In the genomic region with DNA sequence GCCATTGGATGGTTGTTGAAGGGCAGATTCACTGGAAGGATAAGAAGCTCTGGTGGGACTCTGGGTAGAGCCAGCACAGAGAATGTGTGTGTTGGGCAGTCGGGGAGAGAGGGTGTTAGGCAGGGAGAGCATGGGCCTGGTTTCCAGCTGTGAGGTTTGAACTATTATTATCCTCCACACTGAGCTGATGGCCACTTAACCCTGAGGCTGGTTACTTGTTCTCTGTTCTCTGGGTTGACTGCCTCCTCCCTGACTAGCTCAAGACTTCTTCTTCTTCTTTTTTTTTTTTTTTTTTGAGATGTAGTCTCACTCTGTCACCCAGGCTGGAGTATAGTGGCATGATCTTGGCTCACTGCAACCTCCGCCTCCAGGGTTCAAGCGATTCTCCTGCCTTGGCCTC, we compare ENCODE assay signal across 1 cellular context. TPM values are rescaled to one million over a fixed set of nuclear protein-coding genes. Genes with fewer than 3 reads are reported as not detected.
"Had no signal": no experiment of that assay in that cellular context is flagged by ENCODE, and none has a peak within 500 bp of the region (broad histone marks: within the 10 kb centered on the region; RNA-seq: fewer than 3 reads in every experiment).

No MANE protein-coding gene starts in this region.

RNA-seq across cellular contexts. Expression of a gene that starts 17.2 kb away (rescaled TPM):
- polyA plus RNA-seq: naive thymus-derived CD4-positive, alpha-beta T cell had no signal
